ENCODE assay signal across 5 cellular contexts in genomic region chr7:103815972-103816371, GRCh38.
A peak's percentile ranks its signal among the peaks of the same experiment; 100 is the strongest.
DNase-seq lines count a peak whose midpoint lies in the region; ATAC-seq, FAIRE-seq and TF ChIP-seq lines count a peak whose summit lies in the region.
"Not testable (repeated sequence)": the region's sequence is repeated elsewhere in the genome, so short reads cannot be mapped to it uniquely, and the experiment has no call there.

No MANE protein-coding gene starts in this region.

- not testable (repeated sequence) for H3K4me3 ChIP-seq in HepG2 (replicated peaks in 1 of 3; ENCODE audit: insufficient read depth in 1 of 3, low read depth in 2 of 3, low read length in 3 of 3); liver (ENCODE audit: low read depth in 1 of 3, low read length in 3 of 3); right lobe of liver

- not testable (repeated sequence) for H3K27me3 ChIP-seq in HepG2 (ENCODE audit: control insufficient read depth in 1 of 2, insufficient read depth in 2 of 2, low read length in 2 of 2); liver (ENCODE audit: control insufficient read depth in 4 of 4, insufficient read depth in 4 of 4, low read length in 3 of 4); right lobe of liver

- peak; percentile 14 for DNase-seq in NCI-H2196 (lab: John Stamatoyannopoulos, UW; ENCODE audit: unreplicated experiment)
- DNase-seq in left lobe of liver (ENCODE audit: low spot score), result peak; percentile 59
- DNase-seq in HepG2 (ENCODE audit: low spot score), result peak; percentile 15
- DNase-seq in right lobe of liver, result peak; percentile 48 to 78 (median 55)

- not testable (repeated sequence) for H3K27ac ChIP-seq in HepG2 (ENCODE audit: extremely low read length, insufficient read depth, low read length); liver (ENCODE audit: low read depth in 1 of 2, low read length in 2 of 2); right lobe of liver

- not testable (repeated sequence) for TF ChIP-seq EP300 in HepG2 (IDR thresholded peaks at IDR 0.05; ENCODE audit: low read depth in 2 of 2, low read length in 2 of 2); HepG2 (CRISPR knock-in tag; IDR thresholded peaks at IDR 0.05; ENCODE audit: borderline replicate concordance)

- TF ChIP-seq CTCF in HepG2 (CRISPR knock-in tag; IDR thresholded peaks at IDR 0.05); liver (IDR thresholded peaks at IDR 0.05; ENCODE audit: low read depth, low read length, missing input control); right lobe of liver (IDR thresholded peaks at IDR 0.05): not testable (repeated sequence)

- not testable (repeated sequence) for TF ChIP-seq POLR2A in HepG2 (IDR thresholded peaks at IDR 0.05; ENCODE audit: insufficient read depth in 1 of 2, low read depth in 2 of 2, low read length in 2 of 2); right lobe of liver (IDR thresholded peaks at IDR 0.05)

- H3K9me3 ChIP-seq in HepG2 (ENCODE audit: low read length); liver (ENCODE audit: control insufficient read depth in 4 of 4, low read length in 3 of 4); right lobe of liver: not testable (repeated sequence)

- peak; percentile 33 for ATAC-seq in left lobe of liver
- ATAC-seq in HepG2, result not testable (repeated sequence)
- ATAC-seq in right lobe of liver, result peak; percentile 44 to 76 (median 61)

- H3K79me2 ChIP-seq in HepG2 (ENCODE audit: insufficient read depth, low read length), result not testable (repeated sequence)

- CTCF ChIA-PET in HepG2 (lab: Yijun Ruan, JAX; ENCODE audit: low intra/inter-chr PET ratio, low total read pairs), result not testable (repeated sequence)

- H3K9ac ChIP-seq in HepG2 (ENCODE audit: insufficient read depth, low read depth, low read length); liver (ENCODE audit: low read depth in 1 of 2, low read length in 2 of 2): not testable (repeated sequence)

- not testable (repeated sequence) for H4K20me1 ChIP-seq in HepG2 (ENCODE audit: insufficient read depth, low read length)

- WGBS in HepG2 (ENCODE audit: low lambda C conversion rate), result 68% methylated on average over 5 of the region's 5 CpGs
- 67% methylated on average over 5 of the region's 5 CpGs for whole genome bisulfite sequencing in liver
- 62% methylated on average over 5 of the region's 5 CpGs for WGBS in right lobe of liver (ENCODE audit: insufficient coverage, low coverage, low lambda C conversion rate, missing lambda C conversion rate)

- intact Hi-C loops in HepG2 (cut with micrococcal nuclease; ENCODE audit: unreplicated experiment); right lobe of liver (cut with DNase I): not testable (repeated sequence)

- FAIRE-seq in HepG2 (lab: Jason Lieb, UNC), result not testable (repeated sequence)

- in situ Hi-C loops in HepG2 (cut with HindIII; ENCODE audit: extremely low pct_ligation_motif_present, low pct_unique_long_range_greater_than_20kb), result not testable (repeated sequence)

- H3K4me1 ChIP-seq in HepG2 (ENCODE audit: insufficient read depth, low read length) (peaks cover 52% of the 10 kb centered on the region), liver (ENCODE audit: control insufficient read depth in 4 of 4, insufficient read depth in 4 of 4, low read length in 3 of 4) (peaks cover 5 to 17% (median 9%) of the 10 kb centered on the region in 4 donors), right lobe of liver (peaks cover 0 to 18% (median 0%) of the 10 kb centered on the region in 4 donors)

- not testable (repeated sequence) for TF ChIP-seq RAD21 in HepG2 (CRISPR knock-in tag; IDR thresholded peaks at IDR 0.05)
- TF ChIP-seq RAD21 in liver (IDR thresholded peaks at IDR 0.05), result peak in 1 of 2 donors; percentile 11

- H2AFZ ChIP-seq in HepG2 (ENCODE audit: low read length), result not testable (repeated sequence)

- H3K36me3 ChIP-seq in HepG2 (replicated peaks in 1 of 2; ENCODE audit: control insufficient read depth in 1 of 2, insufficient read depth in 2 of 2, low read length in 2 of 2); liver (ENCODE audit: control insufficient read depth in 4 of 4, insufficient read depth in 3 of 4, low read depth in 1 of 4, low read length in 3 of 4); right lobe of liver: not testable (repeated sequence)

- POLR2A ChIA-PET in HepG2 (lab: Yijun Ruan, JAX), result not testable (repeated sequence)

- H3K4me2 ChIP-seq in HepG2 (ENCODE audit: low read depth, low read length), result not testable (repeated sequence)

- not testable (repeated sequence) for BruUV-seq in HepG2 (replicated peaks; lab: Mats Ljungman, UMichigan)

TF ChIP-seq in HepG2, 621 proteins besides CTCF, POLR2A, EP300 and RAD21 (continues in another document):
- peak; percentile 56; the same call in 1 of the 2 replicates for TF ChIP-seq ZNF644 (CRISPR knock-in tag; IDR thresholded peaks at IDR 0.05; ENCODE audit: low read depth)
- TF ChIP-seq, protein P1, sequence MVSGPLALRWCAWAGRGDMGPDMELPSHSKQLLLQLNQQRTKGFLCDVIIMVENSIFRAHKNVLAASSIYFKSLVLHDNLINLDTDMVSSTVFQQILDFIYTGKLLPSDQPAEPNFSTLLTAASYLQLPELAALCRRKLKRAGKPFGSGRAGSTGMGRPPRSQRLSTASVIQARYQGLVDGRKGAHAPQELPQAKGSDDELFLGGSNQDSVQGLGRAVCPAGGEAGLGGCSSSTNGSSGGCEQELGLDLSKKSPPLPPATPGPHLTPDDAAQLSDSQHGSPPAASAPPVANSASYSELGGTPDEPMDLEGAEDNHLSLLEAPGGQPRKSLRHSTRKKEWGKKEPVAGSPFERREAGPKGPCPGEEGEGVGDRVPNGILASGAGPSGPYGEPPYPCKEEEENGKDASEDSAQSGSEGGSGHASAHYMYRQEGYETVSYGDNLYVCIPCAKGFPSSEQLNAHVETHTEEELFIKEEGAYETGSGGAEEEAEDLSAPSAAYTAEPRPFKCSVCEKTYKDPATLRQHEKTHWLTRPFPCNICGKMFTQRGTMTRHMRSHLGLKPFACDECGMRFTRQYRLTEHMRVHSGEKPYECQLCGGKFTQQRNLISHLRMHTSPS (CRISPR knock-in tag; IDR thresholded peaks at IDR 0.05; ENCODE audit: low read depth), result peak; percentile 67; the same call in 1 of the 2 replicates
- peak; percentile 84 for TF ChIP-seq ZMYM4 (CRISPR knock-in tag; IDR thresholded peaks at IDR 0.05)
- peak; percentile 66 for TF ChIP-seq NR2F6 (IDR thresholded peaks at IDR 0.05)
- TF ChIP-seq NR2F6 (CRISPR knock-in tag; IDR thresholded peaks at IDR 0.05), result peak; percentile 81
- peak; percentile 74 for TF ChIP-seq POGZ (CRISPR knock-in tag; IDR thresholded peaks at IDR 0.05)
- TF ChIP-seq HNF4A (CRISPR knock-in tag; IDR thresholded peaks at IDR 0.05), result peak; percentile 54
- TF ChIP-seq SALL1 (CRISPR knock-in tag; IDR thresholded peaks at IDR 0.05), result peak; percentile 66
- peak; percentile 30; the same call in 1 of the 2 replicates for TF ChIP-seq MED1 (CRISPR knock-in tag; IDR thresholded peaks at IDR 0.05)
- TF ChIP-seq RARA (CRISPR knock-in tag; IDR thresholded peaks at IDR 0.05), result peak; percentile 41
- TF ChIP-seq AGO2 (optimal IDR thresholded peaks at IDR 0.05; ENCODE audit: low read depth, low read length), result peak; percentile 1
- peak; percentile 64 to 70; a peak in 3 of 4 replicates for TF ChIP-seq NR2F1 (CRISPR knock-in tag; IDR thresholded peaks at IDR 0.05)

TF ChIP-seq in liver, 16 proteins besides CTCF, POLR2A, EP300 and RAD21:
- TF ChIP-seq RXRA (IDR thresholded peaks at IDR 0.05) (peak; percentile 40 to 64), HNF4A (conservative IDR thresholded peaks at IDR 0.05) (peak; percentile 36 to 63), MAX (IDR thresholded peaks at IDR 0.05) (peak; percentile 9), NR2F2 (IDR thresholded peaks at IDR 0.05) (peak; percentile 68)
